In genomic region chrX:3526749-3527148, GRCh38 we compare ENCODE assay signal across 21 cellular contexts.
"Had no signal": no experiment of that assay in that cellular context is flagged by ENCODE, and none has a peak within 500 bp of the region (broad histone marks: within the 10 kb centered on the region; RNA-seq: fewer than 3 reads in every experiment).

No MANE protein-coding gene starts in this region.

- H3K9me3 ChIP-seq: gastrocnemius medialis, neutrophil had no signal

- H3K9me3 Mint-ChIP-seq: activated naive CD4-positive, alpha-beta T cell treated with anti-CD3 and anti-CD28 coated beads for 36 hours; activated T-helper 2 cell treated with anti-CD3 and anti-CD28 coated beads, Interferon-gamma antibody, Interleukin-2, Interleukin-4, amounts not matched to agents 10 μg/mL and 5 μg/mL and 100 μg/mL, durations not matched to agents 14 hours and 24 hours and 36 hours; natural killer cell; T-cell had no signal

- H3K4me3 Mint-ChIP-seq: activated naive CD4-positive, alpha-beta T cell treated with anti-CD3 and anti-CD28 coated beads for 36 hours; natural killer cell; T-cell had no signal

- H3K27ac Mint-ChIP-seq: activated naive CD4-positive, alpha-beta T cell treated with anti-CD3 and anti-CD28 coated beads for 36 hours; activated T-helper 2 cell treated with anti-CD3 and anti-CD28 coated beads, Interferon-gamma antibody, Interleukin-2, Interleukin-4, amounts not matched to agents 10 μg/mL and 5 μg/mL and 100 μg/mL, durations not matched to agents 14 hours and 24 hours and 36 hours; natural killer cell; T-cell had no signal

- H3K4me1 ChIP-seq: gastrocnemius medialis had no signal

- ATAC-seq: gastrocnemius medialis, left colon, natural killer cell, T-cell had no signal

- H3K36me3 ChIP-seq: gastrocnemius medialis, heart left ventricle, neutrophil had no signal

- H3K27me3 ChIP-seq: gastrocnemius medialis, heart left ventricle, neutrophil had no signal

- DNase-seq: activated CD4-positive, alpha-beta T cell treated with anti-CD3 and anti-CD28 coated beads for 1 hour; activated CD4-positive, alpha-beta T cell treated with anti-CD3 and anti-CD28 coated beads, Interleukin-2, amount 50 U/mL, for 4 hours; activated naive CD4-positive, alpha-beta T cell treated with anti-CD3 and anti-CD28 coated beads for 36 hours; activated T-cell treated with anti-CD3 and anti-CD28 coated beads for 4 hours; central memory CD4-positive, alpha-beta T cell; cortex of kidney; effector CD8-positive, alpha-beta T cell; gastrocnemius medialis; left colon; natural killer cell; stimulated activated CD4-positive, alpha-beta T cell treated with anti-CD3 and anti-CD28 coated beads, Interleukin-15, amount 100 ng/mL, for 24 hours; stimulated activated CD4-positive, alpha-beta T cell treated with anti-CD3 and anti-CD28 coated beads, Interleukin-4, amount 100 ng/mL, for 24 hours; stimulated activated naive CD4-positive, alpha-beta T cell; substantia nigra; T-cell; T-helper 9 cell; trophoblast cell had no signal

- H3K4me1 Mint-ChIP-seq: natural killer cell, T-cell had no signal

- H3K4me3 ChIP-seq: gastrocnemius medialis, heart left ventricle had no signal

- H3K27ac ChIP-seq: gastrocnemius medialis, neutrophil, VCaP had no signal
